In genomic region chr3:61725851-61726333, GRCh38 we compare ENCODE assay signal across 12 cellular contexts.
DNase-seq lines count a peak whose midpoint lies in the region; ATAC-seq and TF ChIP-seq lines count a peak whose summit lies in the region.
"Had no signal": no experiment of that assay in that cellular context is flagged by ENCODE, and none has a peak within 500 bp of the region (broad histone marks: within the 10 kb centered on the region; RNA-seq: fewer than 3 reads in every experiment).

No MANE protein-coding gene starts in this region.

- no peak overlapping the region for H2AFZ ChIP-seq in osteoblast (ENCODE audit: low read length)

- H3K27ac ChIP-seq in cardiac muscle cell (peak overlapping the region; percentile 88), osteoblast (ENCODE audit: low read depth, low read length) (no peak overlapping the region), ascending aorta (no peak overlapping the region)

- peaks cover 47% of the 10 kb centered on the region for H3K79me2 ChIP-seq in osteoblast (ENCODE audit: insufficient read depth, low read length)

- in situ Hi-C loops in HAP-1 (cut with MboI; ENCODE audit: low sequenced_read_pairs), result no loop called here

- H3K27me3 ChIP-seq in cardiac muscle cell, result no peaks in the 10 kb centered on the region
- H3K27me3 ChIP-seq in osteoblast (ENCODE audit: insufficient read depth, low read length), result no peaks in the 10 kb centered on the region
- no peaks in the 10 kb centered on the region for H3K27me3 ChIP-seq in ascending aorta
- no peaks in the 10 kb centered on the region for H3K27me3 ChIP-seq in HAP-1 (ENCODE audit: low read depth)

- intact Hi-C loops in ascending aorta (cut with DNase I), result no loop called here

- peaks cover 11% of the 10 kb centered on the region for H4K20me1 ChIP-seq in osteoblast (ENCODE audit: insufficient read depth, low read length)

- DNase-seq in H4 (ENCODE audit: low spot score) (peak; percentile 3), SW480 (ENCODE audit: low spot score) (peak; percentile 37), cardiac muscle cell (ENCODE audit: low read depth in 1 of 2, low spot score in 1 of 2) (peak; percentile 71 to 76), osteoblast (ENCODE audit: insufficient read length, low spot score, missing footprints) (peak; percentile 84), ascending aorta (ENCODE audit: low spot score in 2 of 2) (no peak), ecto neural progenitor cell (ENCODE audit: low spot score) (no peak), HAP-1 (ENCODE audit: low spot score in 2 of 2) (no peak)
- DNase-seq: activated CD4-positive, alpha-beta T cell treated with anti-CD3 and anti-CD28 coated beads for 48 hours; activated naive CD8-positive, alpha-beta T cell treated with anti-CD3 and anti-CD28 coated beads, Interleukin-2, amount 10 ng/mL, durations not matched to agents 7 days and 5 days; GDM1; NCI-H1092 had no signal

- H3K4me1 ChIP-seq in cardiac muscle cell (ENCODE audit: low read depth) (peaks cover 18% of the 10 kb centered on the region), osteoblast (ENCODE audit: insufficient read depth, low read length) (no peaks in the 10 kb centered on the region), ascending aorta (no peaks in the 10 kb centered on the region), HAP-1 (peaks cover 13% of the 10 kb centered on the region)

- H3K9me3 ChIP-seq in cardiac muscle cell (ENCODE audit: low read depth), result no peaks in the 10 kb centered on the region
- no peaks in the 10 kb centered on the region for H3K9me3 ChIP-seq in osteoblast (ENCODE audit: low read depth, low read length)
- H3K9me3 ChIP-seq in ascending aorta, result no peaks in the 10 kb centered on the region
- no peaks in the 10 kb centered on the region for H3K9me3 ChIP-seq in HAP-1

- TF ChIP-seq CTCF in cardiac muscle cell (IDR thresholded peaks at IDR 0.05; ENCODE audit: low read depth, low read length) (no peak), osteoblast (IDR thresholded peaks at IDR 0.05; ENCODE audit: extremely low read depth, low read depth, low read length) (no peak), ascending aorta (IDR thresholded peaks at IDR 0.05) (no peak)

- no peak for ATAC-seq in HG02610 (IDR thresholded peaks at IDR 0.05; ENCODE audit: unreplicated experiment)

- H3K4me2 ChIP-seq in osteoblast (ENCODE audit: insufficient read depth, low read length), result no peak overlapping the region

- no peak overlapping the region for H3K4me3 ChIP-seq in cardiac muscle cell
- H3K4me3 ChIP-seq in osteoblast (ENCODE audit: insufficient read depth, low read length), result no peak overlapping the region
- no peak overlapping the region for H3K4me3 ChIP-seq in ascending aorta
- H3K4me3 ChIP-seq in HAP-1, result no peak overlapping the region

- H3K36me3 ChIP-seq in cardiac muscle cell (no peaks in the 10 kb centered on the region), osteoblast (ENCODE audit: insufficient read depth, low read length) (no peaks in the 10 kb centered on the region), ascending aorta (no peaks in the 10 kb centered on the region), HAP-1 (replicated peaks) (no peaks in the 10 kb centered on the region)

Comparison
In these comparisons a context has a peak if more than half of its experiments do, and no peak if none do; other contexts are left out.
1. DNase-seq: peak in H4 (single experiment), SW480 (single experiment), cardiac muscle cell (2 of 2) and osteoblast (single experiment); none in ascending aorta (0 of 2), ecto neural progenitor cell (single experiment) and HAP-1 (0 of 2).